8 cellular contexts compared by ENCODE assay signal in genomic region chr18:2883137-2883671, GRCh38. TPM values are rescaled to one million over a fixed set of nuclear protein-coding genes. Genes with fewer than 3 reads are reported as not detected.
DNase-seq lines count a peak whose midpoint lies in the region; ATAC-seq and TF ChIP-seq lines count a peak whose summit lies in the region.

No MANE protein-coding gene starts in this region.

- peaks cover 0 to 18% (median 13%) of the 10 kb centered on the region in 3 donors for H3K27me3 Mint-ChIP-seq in naive B cell

- DNase-seq in DMS79 treated with DMSO at 0.1 percent for 48 hours (lab: John Stamatoyannopoulos, UW) (peak; percentile 92), naive B cell (no peak), foreskin keratinocyte (no peak), NCI-H2171 treated with DMSO at 0.1 percent for 48 hours (lab: John Stamatoyannopoulos, UW) (no peak), amygdala (lab: John Stamatoyannopoulos, UW) (no peak), NCI-H2196 treated with DMSO at 0.1 percent for 48 hours (lab: John Stamatoyannopoulos, UW; ENCODE audit: unreplicated experiment) (no peak)
- peak; percentile 77 for DNase-seq in activated CD8-positive, alpha-beta memory T cell treated with anti-CD3 and anti-CD28 coated beads for 24 hours

- peak overlapping the region in 3 of 8 donors; percentile 24 to 63 (median 46) for H3K4me3 Mint-ChIP-seq in naive B cell

- TF ChIP-seq CTCF in foreskin keratinocyte (conservative IDR thresholded peaks at IDR 0.05), result no peak

- H3K36me3 Mint-ChIP-seq in naive B cell, result peaks cover 12 to 18% of the 10 kb centered on the region in 2 donors

- H3K27ac ChIP-seq in foreskin keratinocyte, result no peak overlapping the region

- ATAC-seq in HG02884 (IDR thresholded peaks at IDR 0.05; ENCODE audit: unreplicated experiment) (peak; percentile 78), naive B cell (ENCODE audit: low read depth in 2 of 2) (peak; percentile 43 to 46), foreskin keratinocyte (no peak)

- peaks cover 5 to 15% (median 8%) of the 10 kb centered on the region in 7 donors for H3K9me3 Mint-ChIP-seq in naive B cell

- no peaks in the 10 kb centered on the region for H3K27me3 ChIP-seq in foreskin keratinocyte

- peak overlapping the region in 2 of 6 donors; percentile 65 to 76 for H3K27ac Mint-ChIP-seq in naive B cell

- H3K4me1 ChIP-seq in foreskin keratinocyte, result no peaks in the 10 kb centered on the region

- peaks cover 12 to 16% (median 12%) of the 10 kb centered on the region in 3 donors for H3K4me1 Mint-ChIP-seq in naive B cell

RNA-seq across cellular contexts. Expression of gene EMILIN2, which starts 36.4 kb away (rescaled TPM):
- polyA plus RNA-seq in naive B cell (ENCODE audit: low read depth in 6 of 6), result 1 to 10 TPM in 5 of 6 donors, not detected in 1; 1.2 to 2.2 (median 1.5) TPM
- total RNA-seq in foreskin keratinocyte, result 0.42 and 0.65 TPM in 2 replicates
- 0.55 and 0.82 TPM in 2 replicates for polyA plus RNA-seq in foreskin keratinocyte

Comparison
In these comparisons a context has a peak if more than half of its experiments do, and no peak if none do; other contexts are left out.
1. DNase-seq: peak in DMS79 treated with DMSO at 0.1 percent for 48 hours (single experiment) and activated CD8-positive, alpha-beta memory T cell treated with anti-CD3 and anti-CD28 coated beads for 24 hours (single experiment); none in naive B cell (single experiment), foreskin keratinocyte (0 of 2), NCI-H2171 treated with DMSO at 0.1 percent for 48 hours (single experiment), amygdala (0 of 56) and NCI-H2196 treated with DMSO at 0.1 percent for 48 hours (single experiment).